In genomic region chr4:183935355-183936005, GRCh38 we compare ENCODE assay signal across 23 cellular contexts. TPM values are rescaled to one million over a fixed set of nuclear protein-coding genes. Genes with fewer than 3 reads are reported as not detected.
"Had no signal": no experiment of that assay in that cellular context is flagged by ENCODE, and none has a peak within 500 bp of the region (broad histone marks: within the 10 kb centered on the region; RNA-seq: fewer than 3 reads in every experiment).

No MANE protein-coding gene starts in this region.

- H3K9me3 ChIP-seq: heart right ventricle, transverse colon had no signal

- H3K4me3 Mint-ChIP-seq: activated CD4-positive, alpha-beta T cell treated with anti-CD3 and anti-CD28 coated beads, Interleukin-2, amount 10 ng/mL, durations not matched to agents 7 days and 5 days; activated CD8-positive, alpha-beta memory T cell treated with anti-CD3 and anti-CD28 coated beads, Interleukin-2, amount 10 ng/mL, durations not matched to agents 7 days and 5 days; activated CD8-positive, alpha-beta T cell treated with anti-CD3 and anti-CD28 coated beads for 36 hours; activated naive CD4-positive, alpha-beta T cell treated with anti-CD3 and anti-CD28 coated beads, Interleukin-2, amount 10 ng/mL, durations not matched to agents 7 days and 5 days; natural killer cell treated with Interleukin-12 subunit alpha and Interleukin-12 subunit beta and Interleukin-15 and Interleukin-18, amount 100 ng/mL, for 72 hours; stimulated activated naive B cell treated with anti-CD40 and anti-IgM and Interleukin-4, amounts not matched to agents 10 μg/mL and 1 μg/mL and 100 μg/mL, for 72 hours had no signal

- H3K4me3 ChIP-seq: coronary artery, heart right ventricle, transverse colon had no signal

- H3K9me3 Mint-ChIP-seq: activated CD4-positive, alpha-beta T cell treated with anti-CD3 and anti-CD28 coated beads, Interleukin-2, amount 10 ng/mL, durations not matched to agents 7 days and 5 days; activated CD8-positive, alpha-beta T cell treated with anti-CD3 and anti-CD28 coated beads for 36 hours; activated naive CD4-positive, alpha-beta T cell treated with anti-CD3 and anti-CD28 coated beads, Interleukin-2, amount 10 ng/mL, durations not matched to agents 7 days and 5 days; natural killer cell treated with Interleukin-12 subunit alpha and Interleukin-12 subunit beta and Interleukin-15 and Interleukin-18, amount 100 ng/mL, for 72 hours; stimulated activated naive B cell treated with anti-CD40 and anti-IgM and Interleukin-4, amounts not matched to agents 10 μg/mL and 1 μg/mL and 100 μg/mL, for 72 hours had no signal

- H3K36me3 Mint-ChIP-seq: activated CD8-positive, alpha-beta memory T cell treated with anti-CD3 and anti-CD28 coated beads, Interleukin-2, amount 10 ng/mL, durations not matched to agents 7 days and 5 days; activated naive CD4-positive, alpha-beta T cell treated with anti-CD3 and anti-CD28 coated beads, Interleukin-2, amount 10 ng/mL, durations not matched to agents 7 days and 5 days; natural killer cell treated with Interleukin-12 subunit alpha and Interleukin-12 subunit beta and Interleukin-15 and Interleukin-18, amount 100 ng/mL, for 72 hours; stimulated activated naive B cell treated with anti-CD40 and anti-IgM and Interleukin-4, amounts not matched to agents 10 μg/mL and 1 μg/mL and 100 μg/mL, for 72 hours had no signal

- H3K27ac Mint-ChIP-seq: activated CD4-positive, alpha-beta T cell treated with anti-CD3 and anti-CD28 coated beads, Interleukin-2, amount 10 ng/mL, durations not matched to agents 7 days and 5 days; activated CD8-positive, alpha-beta memory T cell treated with anti-CD3 and anti-CD28 coated beads, Interleukin-2, amount 10 ng/mL, durations not matched to agents 7 days and 5 days; activated CD8-positive, alpha-beta T cell treated with anti-CD3 and anti-CD28 coated beads for 36 hours; activated naive CD4-positive, alpha-beta T cell treated with anti-CD3 and anti-CD28 coated beads, Interleukin-2, amount 10 ng/mL, durations not matched to agents 7 days and 5 days; natural killer cell treated with Interleukin-12 subunit alpha and Interleukin-12 subunit beta and Interleukin-15 and Interleukin-18, amount 100 ng/mL, for 72 hours; stimulated activated naive B cell treated with anti-CD40 and anti-IgM and Interleukin-4, amounts not matched to agents 10 μg/mL and 1 μg/mL and 100 μg/mL, for 72 hours had no signal

- H3K27me3 Mint-ChIP-seq: activated CD8-positive, alpha-beta T cell treated with anti-CD3 and anti-CD28 coated beads for 36 hours; activated naive CD4-positive, alpha-beta T cell treated with anti-CD3 and anti-CD28 coated beads, Interleukin-2, amount 10 ng/mL, durations not matched to agents 7 days and 5 days had no signal

- H3K36me3 ChIP-seq: heart right ventricle, transverse colon had no signal

- H3K4me1 ChIP-seq: transverse colon had no signal

- DNase-seq: activated CD4-positive, alpha-beta T cell treated with anti-CD3 and anti-CD28 coated beads, Interleukin-2, amount 10 ng/mL, durations not matched to agents 7 days and 5 days; activated CD4-positive, CD25-positive, alpha-beta regulatory T cell treated with anti-CD3 and anti-CD28 coated beads, Interleukin-2, amount 50 U/mL, for 72 hours; activated CD8-positive, alpha-beta memory T cell treated with anti-CD3 and anti-CD28 coated beads, Interleukin-2, amount 10 ng/mL, durations not matched to agents 7 days and 5 days; activated CD8-positive, alpha-beta T cell treated with anti-CD3 and anti-CD28 coated beads for 36 hours; activated effector memory CD4-positive, alpha-beta T cell treated with anti-CD3 and anti-CD28 coated beads, Interleukin-2, amount 50 U/mL, for 16 hours; activated naive CD4-positive, alpha-beta T cell treated with anti-CD3 and anti-CD28 coated beads, Interleukin-2, amount 10 ng/mL, durations not matched to agents 7 days and 5 days; activated T-cell treated with anti-CD3 and anti-CD28 coated beads for 4 hours; amygdala; cerebellar nuclear complex; kidney glomerular epithelial cell; left ventricle myocardium superior; mammary epithelial cell; occipital lobe; small intestine; stimulated activated CD4-positive, alpha-beta T cell treated with anti-CD3 and anti-CD28 coated beads, Interleukin-15, amount 100 ng/mL, for 24 hours; stimulated activated naive B cell treated with anti-CD40 and anti-IgM and Interleukin-4, amounts not matched to agents 10 μg/mL and 1 μg/mL and 100 μg/mL, for 72 hours; transverse colon had no signal

- H3K27ac ChIP-seq: coronary artery, epithelial cell of prostate, transverse colon had no signal

- H3K27me3 ChIP-seq: heart right ventricle, transverse colon had no signal

- ATAC-seq: activated CD8-positive, alpha-beta memory T cell treated with anti-CD3 and anti-CD28 coated beads, Interleukin-2, amount 10 ng/mL, durations not matched to agents 7 days and 5 days; activated CD8-positive, alpha-beta T cell treated with anti-CD3 and anti-CD28 coated beads for 36 hours; natural killer cell treated with Interleukin-12 subunit alpha and Interleukin-12 subunit beta and Interleukin-15 and Interleukin-18, amount 100 ng/mL, for 72 hours; sciatic nerve; stimulated activated naive B cell treated with anti-CD40 and anti-IgM and Interleukin-4, amounts not matched to agents 10 μg/mL and 1 μg/mL and 100 μg/mL, for 72 hours had no signal

- H3K4me1 Mint-ChIP-seq: activated CD4-positive, alpha-beta T cell treated with anti-CD3 and anti-CD28 coated beads, Interleukin-2, amount 10 ng/mL, durations not matched to agents 7 days and 5 days; activated CD8-positive, alpha-beta memory T cell treated with anti-CD3 and anti-CD28 coated beads, Interleukin-2, amount 10 ng/mL, durations not matched to agents 7 days and 5 days; activated naive CD4-positive, alpha-beta T cell treated with anti-CD3 and anti-CD28 coated beads, Interleukin-2, amount 10 ng/mL, durations not matched to agents 7 days and 5 days; stimulated activated naive B cell treated with anti-CD40 and anti-IgM and Interleukin-4, amounts not matched to agents 10 μg/mL and 1 μg/mL and 100 μg/mL, for 72 hours had no signal

RNA-seq across cellular contexts. Expression of gene STOX2, which starts 30.4 kb away (rescaled TPM):
- total RNA-seq: activated CD4-positive, alpha-beta T cell treated with anti-CD3 and anti-CD28 coated beads, Interleukin-2, amount 10 ng/mL, durations not matched to agents 7 days and 5 days; activated CD8-positive, alpha-beta memory T cell treated with anti-CD3 and anti-CD28 coated beads, Interleukin-2, amount 10 ng/mL, durations not matched to agents 7 days and 5 days; activated CD8-positive, alpha-beta T cell treated with anti-CD3 and anti-CD28 coated beads for 36 hours; natural killer cell treated with Interleukin-12 subunit alpha and Interleukin-12 subunit beta and Interleukin-15 and Interleukin-18, amount 100 ng/mL, for 72 hours; T-helper 2 cell treated with Interferon-gamma antibody and Interleukin-4, amounts not matched to agents 100 ng/mL and 5 ng/mL, for 36 hours had no signal
